Comparison of ENCODE assay signal across 19 cellular contexts in genomic region chr5:9835121-9835770, GRCh38.
DNase-seq lines count a peak whose midpoint lies in the region; ATAC-seq and TF ChIP-seq lines count a peak whose summit lies in the region.
"Had no signal": no experiment of that assay in that cellular context is flagged by ENCODE, and none has a peak within 500 bp of the region (broad histone marks: within the 10 kb centered on the region; RNA-seq: fewer than 3 reads in every experiment).

No MANE protein-coding gene starts in this region.

- H3K4me1 Mint-ChIP-seq in CD4-positive, alpha-beta T cell (ENCODE audit: low read depth): no peaks in the 10 kb centered on the region
- H3K4me1 Mint-ChIP-seq: activated CD4-positive, alpha-beta T cell treated with anti-CD3 and anti-CD28 coated beads for 36 hours; activated naive CD8-positive, alpha-beta T cell treated with anti-CD3 and anti-CD28 coated beads for 36 hours had no signal

- intact Hi-C loops in left ventricle myocardium superior (cut with micrococcal nuclease): no loop called here
- intact Hi-C loops in CD4-positive, alpha-beta T cell (cut with DNase I, micrococcal nuclease): no loop called here
- intact Hi-C loops in right cardiac atrium (cut with DNase I): no loop called here

- H3K4me3 Mint-ChIP-seq in CD4-positive, alpha-beta T cell: no peak overlapping the region
- H3K4me3 Mint-ChIP-seq: activated CD4-positive, alpha-beta T cell treated with anti-CD3 and anti-CD28 coated beads for 36 hours; activated naive CD8-positive, alpha-beta T cell treated with anti-CD3 and anti-CD28 coated beads for 36 hours; CD8-positive, alpha-beta T cell had no signal

- peak; percentile 14 for DNase-seq in A172 (ENCODE audit: low spot score)
- DNase-seq in GM06990 (ENCODE audit: extremely low read depth, insufficient read length): no peak
- DNase-seq in RWPE2 (ENCODE audit: low spot score): no peak
- peak; percentile 33 for DNase-seq in iPS-NIHi7 (ENCODE audit: extremely low spot score)
- no peak for DNase-seq in left ventricle myocardium superior
- no peak for DNase-seq in brain microvascular endothelial cell
- no peak for DNase-seq in CD4-positive, alpha-beta T cell
- DNase-seq in right cardiac atrium: no peak
- DNase-seq: activated CD4-positive, alpha-beta T cell treated with anti-CD3 and anti-CD28 coated beads for 36 hours; activated naive CD8-positive, alpha-beta T cell treated with anti-CD3 and anti-CD28 coated beads for 36 hours; body of pancreas; CD8-positive, alpha-beta T cell; lower lobe of right lung; NCI-H1436 treated with DMSO at 0.1 percent for 48 hours; NCI-H2227 treated with DMSO at 0.1 percent for 48 hours; posterior cingulate gyrus; SW 1271; uterus had no signal

- no peaks in the 10 kb centered on the region for H3K27me3 ChIP-seq in GM06990 (replicated peaks; ENCODE audit: control insufficient read depth, insufficient read depth, low read length)
- no peaks in the 10 kb centered on the region for H3K27me3 ChIP-seq in RWPE2 (ENCODE audit: insufficient read depth, poor library complexity, severe bottlenecking)
- H3K27me3 ChIP-seq in brain microvascular endothelial cell (replicated peaks): no peaks in the 10 kb centered on the region
- H3K27me3 ChIP-seq in CD4-positive, alpha-beta T cell (ENCODE audit: control insufficient read depth, insufficient read depth, low read length): no peaks in the 10 kb centered on the region
- no peaks in the 10 kb centered on the region for H3K27me3 ChIP-seq in right cardiac atrium (ENCODE audit: control insufficient read depth, insufficient read depth)
- H3K27me3 ChIP-seq: body of pancreas had no signal

- H3K36me3 ChIP-seq in GM06990 (ENCODE audit: control insufficient read depth, insufficient read depth, low read length) (no peaks in the 10 kb centered on the region), RWPE2 (ENCODE audit: low read depth) (no peaks in the 10 kb centered on the region), brain microvascular endothelial cell (replicated peaks) (no peaks in the 10 kb centered on the region)
- H3K36me3 ChIP-seq: lower lobe of right lung, uterus had no signal

- H3K27me3 Mint-ChIP-seq in CD4-positive, alpha-beta T cell: no peaks in the 10 kb centered on the region
- H3K27me3 Mint-ChIP-seq: activated CD4-positive, alpha-beta T cell treated with anti-CD3 and anti-CD28 coated beads for 36 hours; activated naive CD8-positive, alpha-beta T cell treated with anti-CD3 and anti-CD28 coated beads for 36 hours had no signal

- in situ Hi-C loops in brain microvascular endothelial cell (cut with HindIII; ENCODE audit: low pct_ligation_motif_present, low sequenced_read_pairs): no loop called here

- peaks cover 2% of the 10 kb centered on the region for H3K9me3 Mint-ChIP-seq in CD4-positive, alpha-beta T cell
- H3K9me3 Mint-ChIP-seq: activated naive CD8-positive, alpha-beta T cell treated with anti-CD3 and anti-CD28 coated beads for 36 hours had no signal

- no peak overlapping the region for H3K27ac ChIP-seq in RWPE2 (ENCODE audit: poor library complexity, severe bottlenecking)
- H3K27ac ChIP-seq in brain microvascular endothelial cell: no peak overlapping the region
- no peak overlapping the region for H3K27ac ChIP-seq in CD4-positive, alpha-beta T cell (ENCODE audit: low read depth, low read length)
- H3K27ac ChIP-seq in right cardiac atrium (ENCODE audit: low read length): no peak overlapping the region
- H3K27ac ChIP-seq: body of pancreas, lower lobe of right lung, uterus had no signal

- no peak for ATAC-seq in RWPE2 (ENCODE audit: low read depth)
- no peak for ATAC-seq in left ventricle myocardium superior
- ATAC-seq in CD4-positive, alpha-beta T cell (ENCODE audit: poor library complexity): no peak
- ATAC-seq in right cardiac atrium: no peak
- ATAC-seq: activated CD4-positive, alpha-beta T cell treated with anti-CD3 and anti-CD28 coated beads for 36 hours; body of pancreas; CD8-positive, alpha-beta T cell; lower lobe of right lung had no signal

- H3K4me3 ChIP-seq in GM06990 (replicated peaks; ENCODE audit: low read depth, low read length) (no peak overlapping the region), RWPE2 (ENCODE audit: severe bottlenecking) (no peak overlapping the region), brain microvascular endothelial cell (ENCODE audit: low read depth, low read length) (no peak overlapping the region), right cardiac atrium (ENCODE audit: low read length) (no peak overlapping the region)
- H3K4me3 ChIP-seq: body of pancreas, lower lobe of right lung, smooth muscle cell, uterus had no signal

- 70% methylated on average over 3 of the region's 3 CpGs for WGBS in right cardiac atrium

- peak; percentile 5 for TF ChIP-seq CTCF in GM06990 (IDR thresholded peaks at IDR 0.05; ENCODE audit: insufficient read depth, low read length, poor library complexity, severe bottlenecking)
- peak; percentile 13 for TF ChIP-seq CTCF in RWPE2 (IDR thresholded peaks at IDR 0.05; ENCODE audit: poor library complexity, severe bottlenecking)
- TF ChIP-seq CTCF in brain microvascular endothelial cell (IDR thresholded peaks at IDR 0.05; ENCODE audit: low read depth, low read length, missing control alignments): no peak
- no peak for TF ChIP-seq CTCF in CD4-positive, alpha-beta T cell (IDR thresholded peaks at IDR 0.05)

- CTCF ChIA-PET in CD4-positive, alpha-beta T cell (lab: Charles Lee): no interaction called here

- H3K9me3 ChIP-seq in RWPE2 (ENCODE audit: severe bottlenecking) (no peaks in the 10 kb centered on the region), right cardiac atrium (ENCODE audit: control insufficient read depth, low read length) (no peaks in the 10 kb centered on the region)
- no peaks in the 10 kb centered on the region for H3K9me3 ChIP-seq in CD4-positive, alpha-beta T cell (ENCODE audit: control insufficient read depth, low read length)
- H3K9me3 ChIP-seq: body of pancreas, lower lobe of right lung, uterus had no signal

- no peak overlapping the region for H3K27ac Mint-ChIP-seq in CD4-positive, alpha-beta T cell
- H3K27ac Mint-ChIP-seq: activated CD4-positive, alpha-beta T cell treated with anti-CD3 and anti-CD28 coated beads for 36 hours; activated naive CD8-positive, alpha-beta T cell treated with anti-CD3 and anti-CD28 coated beads for 36 hours; CD8-positive, alpha-beta T cell had no signal

- POLR2A ChIA-PET in CD4-positive, alpha-beta T cell (lab: Charles Lee): no interaction called here

- H3K4me1 ChIP-seq in RWPE2 (ENCODE audit: insufficient read depth, poor library complexity, severe bottlenecking) (no peaks in the 10 kb centered on the region), right cardiac atrium (ENCODE audit: control insufficient read depth, insufficient read depth, low read length) (no peaks in the 10 kb centered on the region)
- H3K4me1 ChIP-seq: body of pancreas, lower lobe of right lung, uterus had no signal

- H3K36me3 Mint-ChIP-seq in CD4-positive, alpha-beta T cell (ENCODE audit: low read depth): no peaks in the 10 kb centered on the region
- H3K36me3 Mint-ChIP-seq: activated naive CD8-positive, alpha-beta T cell treated with anti-CD3 and anti-CD28 coated beads for 36 hours; CD8-positive, alpha-beta T cell had no signal

Comparison
In these comparisons a context has a peak if more than half of its experiments do, and no peak if none do; other contexts are left out.
1. DNase-seq: peak in A172 (single experiment) and iPS-NIHi7 (single experiment); none in GM06990 (single experiment), RWPE2 (single experiment), left ventricle myocardium superior (single experiment), brain microvascular endothelial cell (single experiment), CD4-positive, alpha-beta T cell (0 of 10) and right cardiac atrium (0 of 3).
2. CTCF ChIP-seq: peak in GM06990 (single experiment) and RWPE2 (single experiment); none in brain microvascular endothelial cell (single experiment) and CD4-positive, alpha-beta T cell (single experiment).